ENCODE assay signal across 19 cellular contexts in genomic region chr9:131969469-131969989, GRCh38.
DNase-seq lines count a peak whose midpoint lies in the region; ATAC-seq and TF ChIP-seq lines count a peak whose summit lies in the region.
"Had no signal": no experiment of that assay in that cellular context is flagged by ENCODE, and none has a peak within 500 bp of the region (broad histone marks: within the 10 kb centered on the region; RNA-seq: fewer than 3 reads in every experiment).

No MANE protein-coding gene starts in this region.

- H3K36me3 Mint-ChIP-seq in Caco-2 (ENCODE audit: insufficient read depth, unreplicated experiment): no peaks in the 10 kb centered on the region

- no peak overlapping the region for H3K27ac Mint-ChIP-seq in Caco-2 (ENCODE audit: unreplicated experiment)
- H3K27ac Mint-ChIP-seq: CD8-positive, alpha-beta T cell; HFFc6 had no signal

- H3K23ac ChIP-seq in trophoblast cell (ENCODE audit: low read length): no peak overlapping the region

- H3K4me1 ChIP-seq in trophoblast cell (ENCODE audit: control insufficient read depth in 1 of 2, insufficient read depth in 2 of 2, low read length in 2 of 2) (peaks cover 14 to 17% of the 10 kb centered on the region in 2 experiments), Caco-2 (no peaks in the 10 kb centered on the region)
- H3K4me1 ChIP-seq: SJSA1 had no signal

- H3K9me3 ChIP-seq in trophoblast cell (ENCODE audit: insufficient read depth, low read depth, low read length): no peaks in the 10 kb centered on the region
- no peaks in the 10 kb centered on the region for H3K9me3 ChIP-seq in Caco-2
- H3K9me3 ChIP-seq: SJSA1 had no signal

- H3K79me1 ChIP-seq in trophoblast cell (ENCODE audit: low read length): peaks cover 13% of the 10 kb centered on the region

- H3K4me3 ChIP-seq in trophoblast cell (ENCODE audit: low read depth, low read length) (no peak overlapping the region), Caco-2 (ENCODE audit: low read depth, low read length) (no peak overlapping the region)
- H3K4me3 ChIP-seq: SJSA1 had no signal

- CTCF ChIA-PET in Caco-2 (lab: Charles Lee): no interaction called here

- intact Hi-C loops in Caco-2 (cut with micrococcal nuclease; ENCODE audit: unreplicated experiment): no loop called here

- no peak overlapping the region for H4K12ac ChIP-seq in trophoblast cell (ENCODE audit: low read depth, low read length)

- H2AK5ac ChIP-seq in trophoblast cell (ENCODE audit: low read length): peak overlapping the region; percentile 82

- no peaks in the 10 kb centered on the region for H3K4me1 Mint-ChIP-seq in Caco-2 (ENCODE audit: low read depth, unreplicated experiment)

- no peak overlapping the region for H2BK12ac ChIP-seq in trophoblast cell (ENCODE audit: low read length)

- H3K27me3 Mint-ChIP-seq in Caco-2 (ENCODE audit: insufficient read depth, unreplicated experiment): no peaks in the 10 kb centered on the region

- H3K79me2 ChIP-seq in trophoblast cell (ENCODE audit: control insufficient read depth, insufficient read depth, low read length, poor library complexity): peaks cover 4% of the 10 kb centered on the region

- H4K91ac ChIP-seq in trophoblast cell (ENCODE audit: low read depth, low read length): peak overlapping the region; percentile 13

- peak; percentile 12 for DNase-seq in DMS79 treated with DMSO at 0.1 percent for 48 hours (lab: John Stamatoyannopoulos, UW)
- DNase-seq in DMS79 (lab: John Stamatoyannopoulos, UW): no peak
- DNase-seq in NCI-H2171 treated with DMSO at 0.1 percent for 48 hours (lab: John Stamatoyannopoulos, UW): peak; percentile 79
- no peak for DNase-seq in trophoblast cell
- no peak for DNase-seq in RKO (ENCODE audit: low spot score)
- DNase-seq in Caco-2: no peak
- DNase-seq in stimulated activated CD4-positive, alpha-beta T cell treated with anti-CD3 and anti-CD28 coated beads, Interleukin-4, amount 100 ng/mL, for 1 hour: no peak
- DNase-seq: 8988T; Calu3; CD8-positive, alpha-beta T cell; H7; HFFc6; Karpas-422; MV-4-11; NCI-H187 treated with DMSO at 0.1 percent for 48 hours; NK-92 treated with Interleukin-12 subunit alpha and Interleukin-12 subunit beta, amount 100 ng/mL, for 24 hours had no signal

- H3K27me3 ChIP-seq in trophoblast cell (ENCODE audit: insufficient read depth, low read length) (no peaks in the 10 kb centered on the region), Caco-2 (replicated peaks; ENCODE audit: control insufficient read depth, insufficient read depth, low read length) (no peaks in the 10 kb centered on the region)
- H3K27me3 ChIP-seq: SJSA1 had no signal

- BruUV-seq in Caco-2 (replicated peaks; lab: Mats Ljungman, UMichigan): no TSS peak

- no peak; the same call in 2 of the 3 replicates for ATAC-seq in SK-N-SH treated with all-trans-retinoic acid at 6 μM for 48 hours
- ATAC-seq: CD8-positive, alpha-beta T cell; Panc1 had no signal

- H3K4me3 Mint-ChIP-seq in Caco-2 (ENCODE audit: unreplicated experiment): no peak overlapping the region
- H3K4me3 Mint-ChIP-seq: CD8-positive, alpha-beta T cell; HFFc6 had no signal

- no peak overlapping the region for H3K9ac ChIP-seq in trophoblast cell (ENCODE audit: low read length)

- WGBS in trophoblast cell (ENCODE audit: extremely low coverage, insufficient coverage, insufficient read length): no CpG with 5 or more reads among the region's 5 CpGs

- no peak overlapping the region for H3K4me2 ChIP-seq in trophoblast cell (ENCODE audit: low read length)

- H2BK5ac ChIP-seq in trophoblast cell (ENCODE audit: low read depth, low read length, poor library complexity): no peak overlapping the region

- H2AFZ ChIP-seq in trophoblast cell (ENCODE audit: insufficient read depth, low read length, poor library complexity): no peak overlapping the region

- H3K18ac ChIP-seq in trophoblast cell (ENCODE audit: low read length): no peak overlapping the region

- no peak overlapping the region for H4K8ac ChIP-seq in trophoblast cell (ENCODE audit: low read depth, low read length)

- no peak overlapping the region for H3K27ac ChIP-seq in trophoblast cell (ENCODE audit: low read depth, low read length)
- H3K27ac ChIP-seq: SJSA1 had no signal

- POLR2A ChIA-PET in Caco-2 (lab: Charles Lee): no interaction called here

- H3K14ac ChIP-seq in trophoblast cell (ENCODE audit: low read length): no peak overlapping the region

- H3K9me3 Mint-ChIP-seq in Caco-2 (ENCODE audit: unreplicated experiment): no peaks in the 10 kb centered on the region
- H3K9me3 Mint-ChIP-seq: HFFc6 had no signal

- no peak for TF ChIP-seq CTCF in Caco-2 (IDR thresholded peaks at IDR 0.05; ENCODE audit: insufficient read depth in 1 of 2, low read depth in 1 of 2, low read length in 1 of 2, severe bottlenecking in 1 of 2, unreplicated experiment in 1 of 2)

- no peak overlapping the region for H3K4ac ChIP-seq in trophoblast cell (ENCODE audit: low read depth, low read length)

- H3K36me3 ChIP-seq in trophoblast cell (ENCODE audit: control insufficient read depth in 1 of 2, insufficient read depth in 2 of 2, low read length in 2 of 2) (no peaks in the 10 kb centered on the region), Caco-2 (ENCODE audit: control insufficient read depth, insufficient read depth, low read length) (no peaks in the 10 kb centered on the region)

- H2BK120ac ChIP-seq in trophoblast cell (ENCODE audit: insufficient read depth, low read length, poor library complexity): no peak overlapping the region

TF ChIP-seq in SK-N-SH treated with all-trans-retinoic acid at 6 μM for 48 hours, 23 proteins besides CTCF, POLR2A, EP300 and RAD21:
- TF ChIP-seq BACH2 (CRISPR knock-in tag; IDR thresholded peaks at IDR 0.05; ENCODE audit: borderline replicate concordance): no peak
- TF ChIP-seq ARNTL (CRISPR knock-in tag; IDR thresholded peaks at IDR 0.05; ENCODE audit: borderline replicate concordance, low read depth): no peak
- no peak for TF ChIP-seq PATZ1 (CRISPR knock-in tag; IDR thresholded peaks at IDR 0.05; ENCODE audit: borderline replicate concordance)
- no peak for TF ChIP-seq SNAI2 (CRISPR knock-in tag; IDR thresholded peaks at IDR 0.05)
- TF ChIP-seq TCF4 (CRISPR knock-in tag; IDR thresholded peaks at IDR 0.05; ENCODE audit: borderline replicate concordance): peak; percentile 38; the same call in 1 of the 2 replicates
- TF ChIP-seq TSHZ2 (CRISPR knock-in tag; IDR thresholded peaks at IDR 0.05): peak; percentile 35; the same call in 1 of the 2 replicates
- no peak for TF ChIP-seq OSR1 (CRISPR knock-in tag; IDR thresholded peaks at IDR 0.05)
- no peak for TF ChIP-seq ZFP30 (CRISPR knock-in tag; IDR thresholded peaks at IDR 0.05)
- TF ChIP-seq ZNF8 (CRISPR knock-in tag; IDR thresholded peaks at IDR 0.05): no peak
- no peak for TF ChIP-seq CSDC2 (CRISPR knock-in tag; IDR thresholded peaks at IDR 0.05)

Comparison
In these comparisons a context has a peak if more than half of its experiments do, and no peak if none do; other contexts are left out.
1. DNase-seq: peak in DMS79 treated with DMSO at 0.1 percent for 48 hours (single experiment) and NCI-H2171 treated with DMSO at 0.1 percent for 48 hours (single experiment); none in DMS79 (single experiment), trophoblast cell (0 of 2), RKO (single experiment), Caco-2 (0 of 2) and stimulated activated CD4-positive, alpha-beta T cell treated with anti-CD3 and anti-CD28 coated beads, Interleukin-4, amount 100 ng/mL, for 1 hour (single experiment).